ENCODE assay signal across 1 cellular context in genomic region chr6:116975600-116975999, GRCh38.
TF ChIP-seq lines count a peak whose summit lies in the region.

No MANE protein-coding gene starts in this region.

TF ChIP-seq in K562, 482 proteins besides CTCF, POLR2A, EP300 and RAD21:
- TF ChIP-seq E2F4 (CRISPR knock-in tag; IDR thresholded peaks at IDR 0.05; ENCODE audit: low read depth) = no peak
- no peak for TF ChIP-seq ZNF740 (CRISPR knock-in tag; IDR thresholded peaks at IDR 0.05)
- TF ChIP-seq ZNF740 (tag; IDR thresholded peaks at IDR 0.05) = no peak
- TF ChIP-seq TBP (optimal IDR thresholded peaks at IDR 0.05; ENCODE audit: low read depth, low read length) = no peak
- no peak for TF ChIP-seq RBM15 (IDR thresholded peaks at IDR 0.05; ENCODE audit: insufficient read depth, low read length)
- TF ChIP-seq ZNF165 (CRISPR knock-in tag; IDR thresholded peaks at IDR 0.05; ENCODE audit: borderline replicate concordance) = no peak
- no peak for TF ChIP-seq CBX3 (IDR thresholded peaks at IDR 0.05; ENCODE audit: borderline replicate concordance in 1 of 2, low read length in 2 of 2)
- no peak for TF ChIP-seq ZBTB11 (CRISPR knock-in tag; IDR thresholded peaks at IDR 0.05)
- TF ChIP-seq SP2 (IDR thresholded peaks at IDR 0.05; ENCODE audit: extremely low read depth, low read depth, low read length, poor library complexity, severe bottlenecking) = no peak
- TF ChIP-seq EHMT2 (IDR thresholded peaks at IDR 0.05) = no peak
